Comparison of ENCODE assay signal across 25 cellular contexts in the genomic region with DNA sequence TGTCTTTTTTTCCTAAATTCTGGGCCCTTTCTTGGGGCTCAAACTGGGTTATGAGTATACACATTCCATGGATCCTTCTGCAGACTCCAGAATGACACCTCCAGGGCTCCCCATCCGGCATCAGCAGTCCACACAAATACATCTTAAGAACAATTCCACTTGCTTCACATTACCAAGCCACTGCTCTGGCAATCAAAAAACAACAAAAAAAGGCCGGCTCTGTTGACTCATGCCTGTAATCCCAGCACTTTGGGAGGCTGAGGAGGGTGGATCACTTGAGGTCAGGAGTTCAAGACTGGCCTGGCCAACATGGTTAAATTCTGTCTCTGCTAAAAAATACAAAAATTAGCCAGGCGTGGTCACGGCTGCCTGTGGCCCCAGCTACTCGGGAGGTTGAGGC. TPM values are rescaled to one million over a fixed set of nuclear protein-coding genes. Genes with fewer than 3 reads are reported as not detected.
DNase-seq lines count a peak whose midpoint lies in the region; ATAC-seq and TF ChIP-seq lines count a peak whose summit lies in the region.
"Had no signal": no experiment of that assay in that cellular context is flagged by ENCODE, and none has a peak within 500 bp of the region (broad histone marks: within the 10 kb centered on the region; RNA-seq: fewer than 3 reads in every experiment).

No MANE protein-coding gene starts in this region.

- no peak for ATAC-seq in stimulated activated naive CD8-positive, alpha-beta T cell treated with anti-CD3 and anti-CD28 coated beads, Interleukin-15, amount 100 ng/mL, for 72 hours
- ATAC-seq in HG02623 (IDR thresholded peaks at IDR 0.05; ENCODE audit: unreplicated experiment): no peak
- ATAC-seq: GM12878, SK-N-SH treated with all-trans-retinoic acid at 6 μM for 48 hours had no signal

- no peak overlapping the region for H3K4me3 Mint-ChIP-seq in stimulated activated naive CD8-positive, alpha-beta T cell treated with anti-CD3 and anti-CD28 coated beads, Interleukin-15, amount 100 ng/mL, for 72 hours

- H3K9me3 ChIP-seq in GM23248 (ENCODE audit: low read depth) (no peaks in the 10 kb centered on the region), colonic mucosa (no peaks in the 10 kb centered on the region)
- H3K9me3 ChIP-seq: HAP-1 had no signal

- H2AFZ ChIP-seq in GM23248: no peak overlapping the region

- no peaks in the 10 kb centered on the region for H3K79me2 ChIP-seq in GM23248 (ENCODE audit: insufficient read depth)

- H3K36me3 ChIP-seq in GM23248 (ENCODE audit: low read depth) (no peaks in the 10 kb centered on the region), brain microvascular endothelial cell (replicated peaks) (no peaks in the 10 kb centered on the region), colonic mucosa (no peaks in the 10 kb centered on the region)
- H3K36me3 ChIP-seq: BLaER1, HAP-1 had no signal

- TF ChIP-seq CTCF in brain microvascular endothelial cell (IDR thresholded peaks at IDR 0.05; ENCODE audit: low read depth, low read length, missing control alignments) (no peak), colonic mucosa (IDR thresholded peaks at IDR 0.05) (no peak)

- intact Hi-C loops in colonic mucosa (cut with DNase I): no loop called here

- no peak overlapping the region for H3K4me3 ChIP-seq in GM23248
- no peak overlapping the region for H3K4me3 ChIP-seq in brain microvascular endothelial cell (ENCODE audit: low read depth, low read length)
- H3K4me3 ChIP-seq in colonic mucosa: no peak overlapping the region
- H3K4me3 ChIP-seq: BLaER1, GM12878, HAP-1 had no signal

- no peaks in the 10 kb centered on the region for H3K27me3 ChIP-seq in GM23248 (replicated peaks; ENCODE audit: insufficient read depth)
- H3K27me3 ChIP-seq in brain microvascular endothelial cell (replicated peaks): no peaks in the 10 kb centered on the region
- H3K27me3 ChIP-seq in colonic mucosa: no peaks in the 10 kb centered on the region
- H3K27me3 ChIP-seq: BLaER1 had no signal

- H3K9ac ChIP-seq in GM23248 (no peak overlapping the region), colonic mucosa (ENCODE audit: low read depth in 2 of 2, low read length in 2 of 2) (no peak overlapping the region)
- H3K9ac ChIP-seq: BLaER1 had no signal

- no peaks in the 10 kb centered on the region for H3K4me1 ChIP-seq in GM23248 (ENCODE audit: insufficient read depth)
- no peaks in the 10 kb centered on the region for H3K4me1 ChIP-seq in colonic mucosa
- H3K4me1 ChIP-seq: HAP-1 had no signal

- no peak overlapping the region for H3K27ac Mint-ChIP-seq in stimulated activated naive CD8-positive, alpha-beta T cell treated with anti-CD3 and anti-CD28 coated beads, Interleukin-15, amount 100 ng/mL, for 72 hours
- H3K27ac Mint-ChIP-seq: CD4-positive, CD25-positive, alpha-beta regulatory T cell had no signal

- no peaks in the 10 kb centered on the region for H3K9me2 ChIP-seq in GM23248 (ENCODE audit: insufficient read depth)

- no peak overlapping the region for H3K4me2 ChIP-seq in GM23248 (ENCODE audit: unreplicated experiment)
- H3K4me2 ChIP-seq: BLaER1 had no signal

- DNase-seq in GM23248 (peak; percentile 27), M059J (ENCODE audit: low read depth) (peak; percentile 38), brain microvascular endothelial cell (peak; percentile 43), islet precursor cell (peak; percentile 4), SIG-M5 treated with dmso at 0.1 percent for 504 hours (lab: John Stamatoyannopoulos, UW; ENCODE audit: unreplicated experiment) (no peak), colonic mucosa (no peak)
- no peak for DNase-seq in stimulated activated naive CD8-positive, alpha-beta T cell treated with anti-CD3 and anti-CD28 coated beads, Interleukin-15, amount 100 ng/mL, for 72 hours
- DNase-seq: CD4-positive, CD25-positive, alpha-beta regulatory T cell; GDM1; GOT3; KG1; NCI-H1092 treated with DMSO at 0.1 percent for 48 hours; NCI-H1436; NCI-H187; NCI-H2081 treated with DMSO at 0.1 percent for 48 hours; NCI-H2171; NCI-H226; NCI-H510A; NCI-H69; SIG-M5 had no signal

- H3K27ac ChIP-seq in GM23248 (no peak overlapping the region), brain microvascular endothelial cell (no peak overlapping the region), colonic mucosa (no peak overlapping the region)
- H3K27ac ChIP-seq: BLaER1 had no signal

- no peaks in the 10 kb centered on the region for H4K20me1 ChIP-seq in GM23248 (ENCODE audit: insufficient read depth)
- H4K20me1 ChIP-seq: BLaER1 had no signal

- peaks cover 7% of the 10 kb centered on the region for H3K4me1 Mint-ChIP-seq in stimulated activated naive CD8-positive, alpha-beta T cell treated with anti-CD3 and anti-CD28 coated beads, Interleukin-15, amount 100 ng/mL, for 72 hours

- H3F3A ChIP-seq in GM23248 (ENCODE audit: insufficient read depth): no peaks in the 10 kb centered on the region

- peaks cover 16% of the 10 kb centered on the region for H3K27me3 Mint-ChIP-seq in stimulated activated naive CD8-positive, alpha-beta T cell treated with anti-CD3 and anti-CD28 coated beads, Interleukin-15, amount 100 ng/mL, for 72 hours

- peaks cover 0 to 17% of the 10 kb centered on the region in 2 donors for H3K9me3 Mint-ChIP-seq in stimulated activated naive CD8-positive, alpha-beta T cell treated with anti-CD3 and anti-CD28 coated beads, Interleukin-15, amount 100 ng/mL, for 72 hours

- WGBS in GM23248 (ENCODE audit: low coverage in 1 of 2, low lambda C conversion rate in 2 of 2, missing lambda C conversion rate in 2 of 2), 2 experiments: 89% methylated on average over 5 of the region's 5 CpGs

- in situ Hi-C loops in GM23248 (cut with MboI): no loop called here
- in situ Hi-C loops in brain microvascular endothelial cell (cut with HindIII; ENCODE audit: low pct_ligation_motif_present, low sequenced_read_pairs): no loop called here

RNA-seq across cellular contexts. Expression of a gene that starts 49.9 kb away (rescaled TPM):
- 42.8 and 47.8 TPM in 2 replicates for total RNA-seq in GM23248 (2014; rRNA removed; shearing (Covaris generic))
- 53.0 and 61.7 TPM in 2 replicates for polyA plus RNA-seq in GM23248 (2016; fragmentation: Nextera tagmentation; extraction: Ambion mirVana)
- 23.2 and 32.6 TPM in 2 replicates for total RNA-seq in M059J (2014; rRNA removed; shearing (Covaris generic))
- total RNA-seq in colonic mucosa: 100 to 1,000 TPM; 170 to 246 TPM

Comparison
In these comparisons a context has a peak if more than half of its experiments do, and no peak if none do; other contexts are left out.
1. DNase-seq: peak in GM23248 (single experiment), M059J (single experiment), brain microvascular endothelial cell (single experiment) and islet precursor cell (single experiment); none in stimulated activated naive CD8-positive, alpha-beta T cell treated with anti-CD3 and anti-CD28 coated beads, Interleukin-15, amount 100 ng/mL, for 72 hours (0 of 2), SIG-M5 treated with dmso at 0.1 percent for 504 hours (single experiment) and colonic mucosa (single experiment).